ENCODE assay signal across 9 cellular contexts in the genomic region with DNA sequence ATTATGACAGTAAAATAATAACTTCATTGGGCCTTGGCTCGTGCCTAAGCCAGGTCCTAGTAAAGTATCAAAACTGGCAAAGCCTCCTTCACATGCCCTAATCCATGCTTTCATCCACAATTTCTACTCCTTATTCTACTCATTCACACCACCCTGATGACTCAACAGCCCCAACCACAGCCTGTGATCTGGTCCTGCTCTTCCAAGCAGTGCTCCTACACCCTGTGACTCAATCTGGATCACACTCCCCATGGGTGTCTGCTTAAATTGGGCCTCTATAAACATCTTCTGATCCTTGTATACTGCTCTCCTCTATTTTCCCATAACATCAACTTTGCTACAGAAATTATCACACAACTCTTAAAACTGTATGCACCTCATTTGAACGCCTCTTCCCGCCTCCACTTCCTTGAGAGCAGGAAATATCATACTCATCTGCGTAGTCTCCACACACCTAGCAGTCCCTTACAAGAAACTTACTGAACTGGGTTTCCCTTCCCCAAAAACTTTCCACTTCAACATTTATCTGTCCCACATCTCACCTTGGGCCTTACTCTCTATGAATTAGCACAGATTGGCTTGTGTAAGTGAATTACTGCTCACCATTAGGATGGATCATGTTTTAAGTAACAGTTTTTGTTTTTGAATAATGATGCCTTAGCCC. TPM values are rescaled to one million over a fixed set of nuclear protein-coding genes. Genes with fewer than 3 reads are reported as not detected.
DNase-seq lines count a peak whose midpoint lies in the region; ATAC-seq and TF ChIP-seq lines count a peak whose summit lies in the region.
"Had no signal": no experiment of that assay in that cellular context is flagged by ENCODE, and none has a peak within 500 bp of the region (broad histone marks: within the 10 kb centered on the region; RNA-seq: fewer than 3 reads in every experiment).

No MANE protein-coding gene starts in this region.

- intact Hi-C loops in CD8-positive, alpha-beta T cell (cut with DNase I, micrococcal nuclease) = no loop called here
- intact Hi-C loops in psoas muscle (cut with DNase I) = loop anchor here in 1 of 2 donors (10.0 kb wide), 1 partner anchor 621 kb away; no protein-coding TSS in a partner anchor
- intact Hi-C loops in transverse colon (cut with DNase I; ENCODE audit: low total_unique reads) = loop anchor here (10.0 kb wide), 1 partner anchor 621 kb away; no protein-coding TSS in a partner anchor

- no peaks in the 10 kb centered on the region for H3K9me3 ChIP-seq in CD8-positive, alpha-beta T cell (ENCODE audit: low read length)
- H3K9me3 ChIP-seq in psoas muscle (no peaks in the 10 kb centered on the region), transverse colon (no peaks in the 10 kb centered on the region)

- no peak for TF ChIP-seq CTCF in CD8-positive, alpha-beta T cell (IDR thresholded peaks at IDR 0.05)
- no peak for TF ChIP-seq CTCF in glutamatergic neuron (IDR thresholded peaks at IDR 0.05; ENCODE audit: partially characterized antibody, unreplicated experiment)
- no peak for TF ChIP-seq CTCF in psoas muscle (IDR thresholded peaks at IDR 0.05)
- TF ChIP-seq CTCF in transverse colon (IDR thresholded peaks at IDR 0.05) = no peak

- WGBS in psoas muscle, 3 donors = 93 to 96% (median 95%) methylated on average over 4 of the region's 4 CpGs
- WGBS in transverse colon (ENCODE audit: low coverage in 1 of 2), 2 donors = 87 to 97% methylated on average over 3 to 4 of the region's 4 CpGs

- no peak for TF ChIP-seq POLR2A in transverse colon (IDR thresholded peaks at IDR 0.05)

- CTCF ChIA-PET in CD8-positive, alpha-beta T cell (lab: Charles Lee) = no interaction called here

- H3K4me1 ChIP-seq in CD8-positive, alpha-beta T cell (ENCODE audit: insufficient read depth, low read length) = no peaks in the 10 kb centered on the region
- no peaks in the 10 kb centered on the region for H3K4me1 ChIP-seq in psoas muscle
- no peaks in the 10 kb centered on the region for H3K4me1 ChIP-seq in transverse colon

- H3K36me3 Mint-ChIP-seq in CD8-positive, alpha-beta T cell = peaks cover 60% of the 10 kb centered on the region
- peaks cover 39% of the 10 kb centered on the region for H3K36me3 Mint-ChIP-seq in T-helper 1 cell treated with Interleukin-12 subunit alpha and Interleukin-12 subunit beta and Interleukin-4 antibody, amounts not matched to agents 30 μg/mL and 1 μg/mL, for 36 hours (ENCODE audit: low read depth)
- no peaks in the 10 kb centered on the region for H3K36me3 Mint-ChIP-seq in glutamatergic neuron (ENCODE audit: unreplicated experiment)

- no peak overlapping the region for H3K4me3 ChIP-seq in CD8-positive, alpha-beta T cell (ENCODE audit: low read depth, low read length)
- H3K4me3 ChIP-seq in psoas muscle = no peak overlapping the region
- no peak overlapping the region for H3K4me3 ChIP-seq in transverse colon

- TF ChIP-seq EP300 in transverse colon (IDR thresholded peaks at IDR 0.05; ENCODE audit: low read depth) = no peak

- no peak for DNase-seq in CD8-positive, alpha-beta T cell
- DNase-seq in glutamatergic neuron (no peak), psoas muscle (no peak), transverse colon (no peak), NCI-H1105 (lab: John Stamatoyannopoulos, UW) (no peak)
- DNase-seq: DMS53 had no signal

- no peak overlapping the region for H3K4me3 Mint-ChIP-seq in CD8-positive, alpha-beta T cell
- H3K4me3 Mint-ChIP-seq in T-helper 1 cell treated with Interleukin-12 subunit alpha and Interleukin-12 subunit beta and Interleukin-4 antibody, amounts not matched to agents 30 μg/mL and 1 μg/mL, for 36 hours = no peak overlapping the region
- no peak overlapping the region for H3K4me3 Mint-ChIP-seq in glutamatergic neuron (ENCODE audit: unreplicated experiment)

- ATAC-seq in CD8-positive, alpha-beta T cell = no peak
- ATAC-seq in GM21528 (IDR thresholded peaks at IDR 0.05; ENCODE audit: low FRiP score, unreplicated experiment) (peak; percentile 66), psoas muscle (no peak), HG02981 (IDR thresholded peaks at IDR 0.05; ENCODE audit: unreplicated experiment) (no peak)

- H3K27ac ChIP-seq in CD8-positive, alpha-beta T cell (ENCODE audit: low read depth, low read length) = no peak overlapping the region
- H3K27ac ChIP-seq in psoas muscle = no peak overlapping the region
- H3K27ac ChIP-seq in transverse colon = no peak overlapping the region

- no peaks in the 10 kb centered on the region for H3K27me3 Mint-ChIP-seq in CD8-positive, alpha-beta T cell (ENCODE audit: low read depth)
- H3K27me3 Mint-ChIP-seq in T-helper 1 cell treated with Interleukin-12 subunit alpha and Interleukin-12 subunit beta and Interleukin-4 antibody, amounts not matched to agents 30 μg/mL and 1 μg/mL, for 36 hours (ENCODE audit: low read depth) = no peaks in the 10 kb centered on the region
- no peaks in the 10 kb centered on the region for H3K27me3 Mint-ChIP-seq in glutamatergic neuron (ENCODE audit: unreplicated experiment)

- POLR2A ChIA-PET in CD8-positive, alpha-beta T cell (lab: Charles Lee) = no interaction called here

- no peaks in the 10 kb centered on the region for H3K9me3 Mint-ChIP-seq in CD8-positive, alpha-beta T cell
- no peaks in the 10 kb centered on the region for H3K9me3 Mint-ChIP-seq in T-helper 1 cell treated with Interleukin-12 subunit alpha and Interleukin-12 subunit beta and Interleukin-4 antibody, amounts not matched to agents 30 μg/mL and 1 μg/mL, for 36 hours
- H3K9me3 Mint-ChIP-seq in glutamatergic neuron (ENCODE audit: unreplicated experiment) = peaks cover 2% of the 10 kb centered on the region

- in situ Hi-C loops in transverse colon (cut with MboI; ENCODE audit: low pct_ligation_motif_present in 1 of 4, low pct_unique_long_range_greater_than_20kb in 1 of 4, low sequenced_read_pairs in 3 of 4) = loop anchor here in 2 of 4 donors (25.0 kb wide), 2 partner anchors 604 to 629 kb away; no protein-coding TSS in a partner anchor

- peak overlapping the region; percentile 46 for H3K27ac Mint-ChIP-seq in CD8-positive, alpha-beta T cell
- H3K27ac Mint-ChIP-seq in T-helper 1 cell treated with Interleukin-12 subunit alpha and Interleukin-12 subunit beta and Interleukin-4 antibody, amounts not matched to agents 30 μg/mL and 1 μg/mL, for 36 hours = peak overlapping the region; percentile 37
- H3K27ac Mint-ChIP-seq in glutamatergic neuron (ENCODE audit: unreplicated experiment) = peak overlapping the region; percentile 0

- peaks cover 3% of the 10 kb centered on the region for H3K4me1 Mint-ChIP-seq in CD8-positive, alpha-beta T cell (ENCODE audit: low read depth)
- peaks cover 12% of the 10 kb centered on the region for H3K4me1 Mint-ChIP-seq in T-helper 1 cell treated with Interleukin-12 subunit alpha and Interleukin-12 subunit beta and Interleukin-4 antibody, amounts not matched to agents 30 μg/mL and 1 μg/mL, for 36 hours (ENCODE audit: low read depth)
- H3K4me1 Mint-ChIP-seq in glutamatergic neuron (ENCODE audit: low read depth, unreplicated experiment) = no peaks in the 10 kb centered on the region

- peaks cover 44% of the 10 kb centered on the region for H3K36me3 ChIP-seq in CD8-positive, alpha-beta T cell (ENCODE audit: insufficient read depth, low read length)
- peaks cover 9 to 96% of the 10 kb centered on the region in 2 donors for H3K36me3 ChIP-seq in psoas muscle (ENCODE audit: insufficient read depth in 1 of 2, low read depth in 1 of 2)
- peaks cover 0 to 66% (median 23%) of the 10 kb centered on the region in 4 donors for H3K36me3 ChIP-seq in transverse colon

- H3K27me3 ChIP-seq in CD8-positive, alpha-beta T cell (ENCODE audit: insufficient read depth, low read length) = no peaks in the 10 kb centered on the region
- H3K27me3 ChIP-seq in psoas muscle (ENCODE audit: insufficient read depth in 3 of 3, low read length in 2 of 3) (no peaks in the 10 kb centered on the region), transverse colon (no peaks in the 10 kb centered on the region)

RNA-seq across cellular contexts. Expression of gene GTF3C3, which starts 15.9 kb away (rescaled TPM):
- total RNA-seq in CD8-positive, alpha-beta T cell = 10 to 100 TPM; 31.2 to 37.4 TPM
- 57.1 TPM for total RNA-seq in glutamatergic neuron (ENCODE audit: unreplicated experiment)
- total RNA-seq in psoas muscle = 10 to 100 TPM; 21.5 to 28.1 (median 24.2) TPM
- polyA plus RNA-seq in psoas muscle = 10 to 100 TPM in 1 of 3 donors, 1 to 10 TPM in 2; 7.7 to 15.4 (median 9.3) TPM
- total RNA-seq in transverse colon = 10 to 100 TPM in 3 of 4 donors, 1 to 10 TPM in 1; 4.6 to 49.2 (median 34.9) TPM

RNA-seq across cellular contexts. Expression of gene C2orf66, which starts 25.6 kb away (rescaled TPM):
- total RNA-seq in CD8-positive, alpha-beta T cell = not detected
- total RNA-seq in glutamatergic neuron (ENCODE audit: unreplicated experiment) = 0.34 TPM
- total RNA-seq in psoas muscle = not detected
- under 1 TPM in 1 of 3 donors, not detected in 2; 0.03 TPM for polyA plus RNA-seq in psoas muscle
- total RNA-seq in transverse colon = not detected
